17 cellular contexts compared by ENCODE assay signal in genomic region chr1:3005771-3006170, GRCh38. TPM values are rescaled to one million over a fixed set of nuclear protein-coding genes. Genes with fewer than 3 reads are reported as not detected.
DNase-seq lines count a peak whose midpoint lies in the region; ATAC-seq and TF ChIP-seq lines count a peak whose summit lies in the region.
"Had no signal": no experiment of that assay in that cellular context is flagged by ENCODE, and none has a peak within 500 bp of the region (broad histone marks: within the 10 kb centered on the region; RNA-seq: fewer than 3 reads in every experiment).

No MANE protein-coding gene starts in this region.

- no peak for TF ChIP-seq EP300 in transverse colon (IDR thresholded peaks at IDR 0.05; ENCODE audit: low read depth)

- H4K20me1 ChIP-seq in BLaER1 = peaks cover 17% of the 10 kb centered on the region; the same call in 1 of the 2 replicates

- H3K36me3 ChIP-seq in BLaER1 (no peaks in the 10 kb centered on the region), RWPE2 (ENCODE audit: low read depth) (no peaks in the 10 kb centered on the region), transverse colon (no peaks in the 10 kb centered on the region), H7 (replicated peaks; ENCODE audit: control insufficient read depth, insufficient read depth, low read length) (no peaks in the 10 kb centered on the region)

- no peak overlapping the region for H3K4me3 ChIP-seq in BLaER1
- H3K4me3 ChIP-seq in RWPE2 (ENCODE audit: severe bottlenecking) = no peak overlapping the region
- no peak overlapping the region for H3K4me3 ChIP-seq in transverse colon
- H3K4me3 ChIP-seq in H7 (ENCODE audit: insufficient read depth, low read depth, low read length) = no peak overlapping the region
- H3K4me3 ChIP-seq: GM23338 had no signal

- intact Hi-C loops in sciatic nerve (cut with DNase I) (no loop called here), transverse colon (cut with DNase I; ENCODE audit: low total_unique reads) (no loop called here), left colon (cut with DNase I, micrococcal nuclease) (no loop called here)

- no peak overlapping the region for H3K27ac ChIP-seq in BLaER1
- no peak overlapping the region for H3K27ac ChIP-seq in RWPE2 (ENCODE audit: poor library complexity, severe bottlenecking)
- H3K27ac ChIP-seq in transverse colon = no peak overlapping the region

- peaks cover 13% of the 10 kb centered on the region for H3K27me3 ChIP-seq in BLaER1
- H3K27me3 ChIP-seq in RWPE2 (ENCODE audit: insufficient read depth, poor library complexity, severe bottlenecking) = no peaks in the 10 kb centered on the region
- peaks cover 25% of the 10 kb centered on the region for H3K27me3 ChIP-seq in transverse colon
- no peaks in the 10 kb centered on the region for H3K27me3 ChIP-seq in H7 (ENCODE audit: control insufficient read depth, insufficient read depth, low read length)

- H3K9me3 ChIP-seq in BLaER1 (peaks cover 43% of the 10 kb centered on the region), RWPE2 (ENCODE audit: severe bottlenecking) (no peaks in the 10 kb centered on the region), transverse colon (peaks cover 4 to 11% of the 10 kb centered on the region in 2 donors)

- TF ChIP-seq POLR2A in transverse colon (IDR thresholded peaks at IDR 0.05) = no peak

- 53% methylated on average over 8 of the region's 8 CpGs; no CpG with 5 or more reads in 1 of the 2 donors for WGBS in transverse colon (ENCODE audit: low coverage in 1 of 2), 2 donors

- no peak for TF ChIP-seq CTCF in RWPE2 (IDR thresholded peaks at IDR 0.05; ENCODE audit: poor library complexity, severe bottlenecking)
- no peak for TF ChIP-seq CTCF in transverse colon (IDR thresholded peaks at IDR 0.05)

- DNase-seq in RWPE2 (ENCODE audit: low spot score) = peak; percentile 11
- peak; percentile 6 for DNase-seq in sciatic nerve (ENCODE audit: low spot score)
- DNase-seq in transverse colon = peak; percentile 4
- no peak for DNase-seq in H7
- no peak for DNase-seq in activated T-cell treated with anti-CD3 and anti-CD28 coated beads for 4 hours
- DNase-seq in left colon = no peak
- DNase-seq: ACHN; CD4-positive, alpha-beta memory T cell; DMS153; DMS79; GDM1; HFFc6; IMR-90 had no signal

- H3K9ac ChIP-seq in BLaER1 = no peak overlapping the region

- H3K4me2 ChIP-seq in BLaER1 = peak overlapping the region; percentile 80
- H3K4me2 ChIP-seq: GM23338 had no signal

- ATAC-seq in RWPE2 (ENCODE audit: low read depth) = no peak
- no peak for ATAC-seq in sciatic nerve
- no peak for ATAC-seq in left colon
- ATAC-seq: GM23338, HCT116 had no signal

- H3K4me1 ChIP-seq in BLaER1 (peaks cover 43% of the 10 kb centered on the region), RWPE2 (ENCODE audit: insufficient read depth, poor library complexity, severe bottlenecking) (no peaks in the 10 kb centered on the region), transverse colon (no peaks in the 10 kb centered on the region)

- in situ Hi-C loops in transverse colon (cut with MboI; ENCODE audit: low pct_ligation_motif_present in 1 of 4, low pct_unique_long_range_greater_than_20kb in 1 of 4, low sequenced_read_pairs in 3 of 4) = loop anchor here in 3 of 4 donors (25.0 kb wide), 2 partner anchors 407 to 432 kb away; no protein-coding TSS in a partner anchor

RNA-seq across cellular contexts. Expression of gene ACTRT2, which starts 15.5 kb away (rescaled TPM):
- total RNA-seq in sciatic nerve (not detected), transverse colon (not detected), left colon (not detected)
- 0.21 TPM in 1 of 2 replicates, not detected in the other for total RNA-seq in H7 (2014; rRNA removed; shearing (Covaris generic))
- total RNA-seq: CD4-positive, alpha-beta memory T cell; Daoy; GM23338; HFFc6; IMR-90 had no signal

Comparison
In these comparisons a context has a peak if more than half of its experiments do, and no peak if none do; other contexts are left out.
1. DNase-seq: peak in RWPE2 (single experiment), sciatic nerve (single experiment) and transverse colon (single experiment); none in H7 (single experiment), activated T-cell treated with anti-CD3 and anti-CD28 coated beads for 4 hours (single experiment) and left colon (0 of 2).